In the genomic region with DNA sequence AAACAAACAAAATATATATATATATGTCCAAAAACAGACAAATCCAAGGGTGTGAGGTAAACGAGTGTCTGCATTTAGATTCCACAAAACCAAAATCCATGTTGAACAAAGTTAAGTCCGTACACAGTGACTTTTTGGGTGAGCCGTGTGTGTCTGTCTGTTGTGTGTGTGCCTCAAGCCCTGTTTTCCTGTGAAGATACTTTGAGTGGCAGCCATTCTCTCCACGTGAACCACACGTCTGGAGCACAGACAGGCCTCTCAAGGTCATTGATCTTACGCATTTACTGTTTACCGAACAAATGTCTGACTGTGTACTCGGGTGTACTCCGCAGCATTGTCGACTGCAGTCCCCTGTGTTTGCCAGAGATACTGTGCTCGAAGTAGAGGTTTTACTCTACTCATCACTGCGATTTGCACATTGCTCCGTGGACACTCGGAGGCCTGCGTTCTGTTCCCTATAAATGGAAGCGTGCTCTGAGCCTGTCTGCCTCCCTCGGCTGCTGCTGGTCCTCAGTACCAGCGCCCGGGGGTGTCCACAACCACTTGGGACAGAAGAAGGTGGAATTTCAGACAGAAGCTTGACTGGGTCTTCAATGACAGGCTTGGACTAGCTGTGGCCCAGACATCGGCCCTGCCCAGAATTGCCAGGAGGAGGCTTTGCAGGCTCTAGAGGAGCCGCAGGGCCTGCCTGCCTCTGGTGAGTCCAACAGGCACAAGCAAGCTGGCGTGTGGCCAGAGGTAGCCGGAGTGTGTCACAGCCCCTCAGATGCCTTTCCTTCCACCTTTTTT, we compare ENCODE assay signal across 1 cellular context.
TF ChIP-seq lines count a peak whose summit lies in the region.

No MANE protein-coding gene starts in this region.

TF ChIP-seq in HEK293T, 16 proteins besides CTCF, POLR2A, EP300 and RAD21 (continued from another document):
- no peak for TF ChIP-seq CTBP1 (IDR thresholded peaks at IDR 0.05; ENCODE audit: borderline replicate concordance)
TF ChIP-seq in HEK293T: peak in this region for 0.
